In genomic region chr4:25560605-25561004, GRCh38 we compare ENCODE assay signal across 25 cellular contexts.
"Had no signal": no experiment of that assay in that cellular context is flagged by ENCODE, and none has a peak within 500 bp of the region (broad histone marks: within the 10 kb centered on the region; RNA-seq: fewer than 3 reads in every experiment).

No MANE protein-coding gene starts in this region.

- H3K27ac ChIP-seq: adrenal gland, Peyer's patch, RWPE1, SJCRH30 had no signal

- H3K9me3 ChIP-seq: adrenal gland, Peyer's patch, SJCRH30 had no signal

- DNase-seq: activated CD4-positive, alpha-beta T cell treated with anti-CD3 and anti-CD28 coated beads for 48 hours; activated CD4-positive, alpha-beta T cell treated with anti-CD3 and anti-CD28 coated beads, Interleukin-2, amount 50 U/mL, for 4 hours; activated CD4-positive, CD25-positive, alpha-beta regulatory T cell treated with anti-CD3 and anti-CD28 coated beads, Interleukin-2, amount 50 U/mL, for 72 hours; activated CD8-positive, alpha-beta memory T cell treated with anti-CD3 and anti-CD28 coated beads, Interleukin-2, amount 50 U/mL, for 48 hours; activated CD8-positive, alpha-beta T cell treated with anti-CD3 and anti-CD28 coated beads, Interleukin-2, amount 10 ng/mL, durations not matched to agents 7 days and 5 days; activated naive CD4-positive, alpha-beta T cell treated with anti-CD3 and anti-CD28 coated beads, Interleukin-2, amount 50 U/mL, for 16 hours; activated naive CD8-positive, alpha-beta T cell treated with anti-CD3 and anti-CD28 coated beads, Interleukin-2, amount 10 ng/mL, durations not matched to agents 7 days and 5 days; activated T-cell treated with anti-CD3 and anti-CD28 coated beads, Interleukin-2, amount 50 U/mL, for 1 hour; adrenal gland; anterior cingulate cortex; central memory CD4-positive, alpha-beta T cell; KG1; NCI-H1092; NCI-H1694; NCI-H2029 treated with DMSO at 0.1 percent for 48 hours; NCI-H345; NCI-H510A; NCI-H69; NK-92 treated with Interleukin-12 subunit alpha and Interleukin-12 subunit beta, amount 100 ng/mL, for 24 hours; Peyer's patch; Right ventricle myocardium superior; SJCRH30 had no signal

- H3K4me3 ChIP-seq: adrenal gland, Peyer's patch, SJCRH30 had no signal

- H3K27me3 ChIP-seq: adrenal gland, Peyer's patch, SJCRH30 had no signal

- H3K4me1 ChIP-seq: adrenal gland, Peyer's patch had no signal

- ATAC-seq: activated CD8-positive, alpha-beta T cell treated with anti-CD3 and anti-CD28 coated beads, Interleukin-2, amount 10 ng/mL, durations not matched to agents 7 days and 5 days; SK-N-SH treated with all-trans-retinoic acid at 6 μM for 48 hours; WTC11 had no signal

- H3K36me3 ChIP-seq: adrenal gland, Peyer's patch, SJCRH30 had no signal
